In genomic region chr11:65851811-65852507, GRCh38 we compare ENCODE assay signal across 13 cellular contexts. TPM values are rescaled to one million over a fixed set of nuclear protein-coding genes. Genes with fewer than 3 reads are reported as not detected.
DNase-seq lines count a peak whose midpoint lies in the region; ATAC-seq and TF ChIP-seq lines count a peak whose summit lies in the region.
"Had no signal": no experiment of that assay in that cellular context is flagged by ENCODE, and none has a peak within 500 bp of the region (broad histone marks: within the 10 kb centered on the region; RNA-seq: fewer than 3 reads in every experiment).

No MANE protein-coding gene starts in this region.

- peaks cover 47% of the 10 kb centered on the region for H3K4me1 Mint-ChIP-seq in stimulated activated naive CD8-positive, alpha-beta T cell treated with anti-CD3 and anti-CD28 coated beads, Interleukin-15, amount 100 ng/mL, for 72 hours
- H3K4me1 Mint-ChIP-seq in glutamatergic neuron (ENCODE audit: low read depth, unreplicated experiment) = peaks cover 16% of the 10 kb centered on the region

- H3K4me3 ChIP-seq in vagina = no peak overlapping the region
- H3K4me3 ChIP-seq: BLaER1 treated with 17β-estradiol and CSF1 and Interleukin-3, amounts not matched to agents 10 nM and 100 nM had no signal

- ATAC-seq in stimulated activated naive CD8-positive, alpha-beta T cell treated with anti-CD3 and anti-CD28 coated beads, Interleukin-15, Interleukin-2, amounts not matched to agents 100 U/mL and 50 U/mL, for 24 hours = no peak
- ATAC-seq in stimulated activated naive CD8-positive, alpha-beta T cell treated with anti-CD3 and anti-CD28 coated beads, Interleukin-15, amount 100 ng/mL, for 72 hours = no peak
- no peak for ATAC-seq in HG03439 (IDR thresholded peaks at IDR 0.05; ENCODE audit: unreplicated experiment)
- ATAC-seq: natural killer cell had no signal

- TF ChIP-seq CTCF in glutamatergic neuron (IDR thresholded peaks at IDR 0.05; ENCODE audit: partially characterized antibody, unreplicated experiment) (no peak), vagina (IDR thresholded peaks at IDR 0.05) (no peak)

- H3K27ac ChIP-seq in vagina = no peak overlapping the region
- H3K27ac ChIP-seq: VCaP had no signal

- H3K36me3 Mint-ChIP-seq in glutamatergic neuron (ENCODE audit: unreplicated experiment) = no peaks in the 10 kb centered on the region

- peak; percentile 10 for DNase-seq in stimulated activated naive CD8-positive, alpha-beta T cell treated with anti-CD3 and anti-CD28 coated beads, Interleukin-15, Interleukin-2, amounts not matched to agents 100 U/mL and 50 U/mL, for 24 hours
- DNase-seq in stimulated activated naive CD8-positive, alpha-beta T cell treated with anti-CD3 and anti-CD28 coated beads, Interleukin-15, amount 100 ng/mL, for 72 hours = no peak
- DNase-seq in SK-N-DZ (ENCODE audit: low spot score) = peak; percentile 7
- DNase-seq in glutamatergic neuron = no peak
- no peak for DNase-seq in NCI-H82 treated with DMSO at 0.1 percent for 48 hours (lab: John Stamatoyannopoulos, UW; ENCODE audit: unreplicated experiment)
- no peak for DNase-seq in SHP77 treated with DMSO at 0.1 percent for 48 hours (lab: John Stamatoyannopoulos, UW)
- DNase-seq in vagina (ENCODE audit: extremely low spot score in 2 of 2) = no peak
- DNase-seq: activated effector memory CD4-positive, alpha-beta T cell treated with Interleukin-2 at 50 U/mL for 16 hours; natural killer cell; Right ventricle myocardium superior had no signal

- peak overlapping the region in 1 of 2 donors; percentile 77 for H3K27ac Mint-ChIP-seq in stimulated activated naive CD8-positive, alpha-beta T cell treated with anti-CD3 and anti-CD28 coated beads, Interleukin-15, amount 100 ng/mL, for 72 hours
- H3K27ac Mint-ChIP-seq in glutamatergic neuron (ENCODE audit: unreplicated experiment) = peak overlapping the region; percentile 55

- H3K27me3 Mint-ChIP-seq in stimulated activated naive CD8-positive, alpha-beta T cell treated with anti-CD3 and anti-CD28 coated beads, Interleukin-15, amount 100 ng/mL, for 72 hours = no peaks in the 10 kb centered on the region
- H3K27me3 Mint-ChIP-seq in glutamatergic neuron (ENCODE audit: unreplicated experiment) = peaks cover 15% of the 10 kb centered on the region

- H3K4me3 Mint-ChIP-seq in stimulated activated naive CD8-positive, alpha-beta T cell treated with anti-CD3 and anti-CD28 coated beads, Interleukin-15, amount 100 ng/mL, for 72 hours = no peak overlapping the region
- H3K4me3 Mint-ChIP-seq in glutamatergic neuron (ENCODE audit: unreplicated experiment) = peak overlapping the region; percentile 52
- H3K4me3 Mint-ChIP-seq: natural killer cell had no signal

- peaks cover 0 to 49% of the 10 kb centered on the region in 2 donors for H3K36me3 ChIP-seq in vagina

- intact Hi-C loops in vagina (cut with DNase I) = no loop called here

- TF ChIP-seq POLR2A in vagina (IDR thresholded peaks at IDR 0.05) = no peak

- no peaks in the 10 kb centered on the region for H3K27me3 ChIP-seq in vagina
- H3K27me3 ChIP-seq: BLaER1 treated with 17β-estradiol and CSF1 and Interleukin-3, amounts not matched to agents 10 nM and 100 nM had no signal

- H3K4me1 ChIP-seq in vagina = peaks cover 18% of the 10 kb centered on the region

- H3K9me3 Mint-ChIP-seq in stimulated activated naive CD8-positive, alpha-beta T cell treated with anti-CD3 and anti-CD28 coated beads, Interleukin-15, amount 100 ng/mL, for 72 hours = peaks cover 0 to 9% of the 10 kb centered on the region in 2 donors
- peaks cover 20% of the 10 kb centered on the region for H3K9me3 Mint-ChIP-seq in glutamatergic neuron (ENCODE audit: unreplicated experiment)
- H3K9me3 Mint-ChIP-seq: natural killer cell had no signal

- no peaks in the 10 kb centered on the region for H3K9me3 ChIP-seq in vagina

RNA-seq across cellular contexts. Expression of gene CFL1, which starts 6.0 kb away (rescaled TPM):
- 895 and 922 TPM in 2 replicates for polyA plus RNA-seq in SK-N-DZ (2014; cell fraction: cytosol; rRNA removed)
- polyA plus RNA-seq in SK-N-DZ (2014; cell fraction: nucleus; rRNA removed) = 402 and 457 TPM in 2 replicates
- total RNA-seq in glutamatergic neuron (ENCODE audit: unreplicated experiment) (1,294 TPM), vagina (589 TPM)

RNA-seq across cellular contexts. Expression of gene MUS81, which starts 8.3 kb away (rescaled TPM):
- 35.2 and 44.5 TPM in 2 replicates for polyA plus RNA-seq in SK-N-DZ (2014; cell fraction: cytosol; rRNA removed)
- 271 and 285 TPM in 2 replicates for polyA plus RNA-seq in SK-N-DZ (2014; cell fraction: nucleus; rRNA removed)
- 114 TPM for total RNA-seq in glutamatergic neuron (ENCODE audit: unreplicated experiment)
- total RNA-seq in vagina = 48.9 TPM

RNA-seq across cellular contexts. Expression of gene SNX32, which starts 18.2 kb away (rescaled TPM):
- polyA plus RNA-seq in SK-N-DZ (2014; cell fraction: cytosol; rRNA removed) = 1.2 and 2.7 TPM in 2 replicates
- 22.4 and 22.5 TPM in 2 replicates for polyA plus RNA-seq in SK-N-DZ (2014; cell fraction: nucleus; rRNA removed)
- 14.7 TPM for total RNA-seq in glutamatergic neuron (ENCODE audit: unreplicated experiment)
- 1.5 TPM for total RNA-seq in vagina
- total RNA-seq: Right ventricle myocardium superior had no signal

RNA-seq across cellular contexts. Expression of gene EFEMP2, which starts 20.6 kb away (rescaled TPM):
- polyA plus RNA-seq in SK-N-DZ (2014; cell fraction: cytosol; rRNA removed) = 14.0 and 14.9 TPM in 2 replicates
- polyA plus RNA-seq in SK-N-DZ (2014; cell fraction: nucleus; rRNA removed) = 46.4 and 59.5 TPM in 2 replicates
- total RNA-seq in glutamatergic neuron (ENCODE audit: unreplicated experiment) (16.3 TPM), vagina (57.9 TPM)

RNA-seq across cellular contexts. Expression of gene CTSW, which starts 27.7 kb away (rescaled TPM):
- not detected in 2 replicates for polyA plus RNA-seq in SK-N-DZ (2014; cell fraction: cytosol; rRNA removed)
- not detected in 2 replicates for polyA plus RNA-seq in SK-N-DZ (2014; cell fraction: nucleus; rRNA removed)
- total RNA-seq in glutamatergic neuron (ENCODE audit: unreplicated experiment) (not detected), vagina (0.74 TPM)

Comparison
In these comparisons a context has a peak if more than half of its experiments do, and no peak if none do; other contexts are left out.
1. DNase-seq: peak in stimulated activated naive CD8-positive, alpha-beta T cell treated with anti-CD3 and anti-CD28 coated beads, Interleukin-15, Interleukin-2, amounts not matched to agents 100 U/mL and 50 U/mL, for 24 hours (single experiment) and SK-N-DZ (single experiment); none in stimulated activated naive CD8-positive, alpha-beta T cell treated with anti-CD3 and anti-CD28 coated beads, Interleukin-15, amount 100 ng/mL, for 72 hours (0 of 2), glutamatergic neuron (single experiment), NCI-H82 treated with DMSO at 0.1 percent for 48 hours (single experiment), SHP77 treated with DMSO at 0.1 percent for 48 hours (single experiment) and vagina (0 of 2).